In genomic region chr6:113416166-113416565, GRCh38 we compare ENCODE assay signal across 18 cellular contexts.
DNase-seq lines count a peak whose midpoint lies in the region; ATAC-seq and TF ChIP-seq lines count a peak whose summit lies in the region.
"Had no signal": no experiment of that assay in that cellular context is flagged by ENCODE, and none has a peak within 500 bp of the region (broad histone marks: within the 10 kb centered on the region; RNA-seq: fewer than 3 reads in every experiment).

No MANE protein-coding gene starts in this region.

- H3K27me3 Mint-ChIP-seq in chondrocyte (ENCODE audit: low read depth): no peaks in the 10 kb centered on the region
- H3K27me3 Mint-ChIP-seq in T-helper 17 cell: no peaks in the 10 kb centered on the region
- H3K27me3 Mint-ChIP-seq: B cell had no signal

- TF ChIP-seq CTCF in AG10803 (conservative IDR thresholded peaks at IDR 0.05; ENCODE audit: low read length) (no peak), chondrocyte (IDR thresholded peaks at IDR 0.05) (no peak)

- no peaks in the 10 kb centered on the region for H3K9me3 ChIP-seq in T-helper 17 cell (ENCODE audit: control insufficient read depth, low read length, poor library complexity, severe bottlenecking)
- H3K9me3 ChIP-seq: A549, Peyer's patch had no signal

- H3K9me3 Mint-ChIP-seq in chondrocyte (ENCODE audit: low read depth): no peaks in the 10 kb centered on the region
- H3K9me3 Mint-ChIP-seq: CD4-positive, alpha-beta T cell had no signal

- H3K36me3 Mint-ChIP-seq in chondrocyte (ENCODE audit: low read depth) (no peaks in the 10 kb centered on the region), T-helper 17 cell (ENCODE audit: low read depth) (no peaks in the 10 kb centered on the region)

- no peak overlapping the region for H3K4me3 ChIP-seq in AG10803 (ENCODE audit: low read length)
- H3K4me3 ChIP-seq: A549, Peyer's patch had no signal

- H3K4me3 Mint-ChIP-seq in chondrocyte (ENCODE audit: unreplicated experiment) (no peak overlapping the region), T-helper 17 cell (no peak overlapping the region)
- H3K4me3 Mint-ChIP-seq: B cell; CD4-positive, alpha-beta T cell had no signal

- DNase-seq in AG10803 (ENCODE audit: low read depth) (peak; percentile 55), HS-27A (ENCODE audit: low read depth) (peak; percentile 71), chondrocyte (ENCODE audit: low spot score) (no peak), myocyte (ENCODE audit: low read depth) (peak; percentile 69), T-helper 17 cell (no peak), NCI-H1436 (lab: John Stamatoyannopoulos, UW) (no peak), dedifferentiated amniotic fluid mesenchymal stem cell (ENCODE audit: extremely low spot score) (no peak)
- DNase-seq: CD4-positive, alpha-beta T cell; DMS79; GDM1; Karpas-422; NCI-H1436 treated with DMSO at 0.1 percent for 48 hours; NCI-H2081; NCI-H524; Peyer's patch; SHP77 had no signal

- no peak for ATAC-seq in T-helper 17 cell
- ATAC-seq: A549 had no signal

- peak overlapping the region; percentile 22 for H3K27ac Mint-ChIP-seq in chondrocyte (ENCODE audit: unreplicated experiment)
- no peak overlapping the region for H3K27ac Mint-ChIP-seq in T-helper 17 cell
- H3K27ac Mint-ChIP-seq: B cell; CD4-positive, alpha-beta T cell had no signal

- H3K4me1 Mint-ChIP-seq in chondrocyte (ENCODE audit: low read depth) (peaks cover 39% of the 10 kb centered on the region), T-helper 17 cell (no peaks in the 10 kb centered on the region)

Comparison
In these comparisons a context has a peak if more than half of its experiments do, and no peak if none do; other contexts are left out.
1. DNase-seq: peak in AG10803 (single experiment), HS-27A (single experiment) and myocyte (single experiment); none in chondrocyte (single experiment), T-helper 17 cell (0 of 3), NCI-H1436 (single experiment) and dedifferentiated amniotic fluid mesenchymal stem cell (single experiment).